Comparison of ENCODE assay signal across 17 cellular contexts in genomic region chr10:91621483-91622113, GRCh38.
"Had no signal": no experiment of that assay in that cellular context is flagged by ENCODE, and none has a peak within 500 bp of the region (broad histone marks: within the 10 kb centered on the region; RNA-seq: fewer than 3 reads in every experiment).

No MANE protein-coding gene starts in this region.

- DNase-seq: activated CD4-positive, alpha-beta T cell treated with anti-CD3 and anti-CD28 coated beads, Interleukin-2, amount 50 U/mL, for 4 hours; activated naive CD4-positive, alpha-beta T cell treated with Interleukin-2 at 50 U/mL for 16 hours; aorta; kidney glomerular epithelial cell; midbrain; naive B cell; stimulated activated CD4-positive, alpha-beta T cell treated with anti-CD3 and anti-CD28 coated beads, Interleukin-15, amount 100 ng/mL, for 24 hours; stimulated activated CD4-positive, alpha-beta T cell treated with anti-CD3 and anti-CD28 coated beads, Interleukin-4, amount 100 ng/mL, for 1 hour; stimulated activated naive B cell treated with anti-CD40 and anti-IgM and Interleukin-4, amounts not matched to agents 10 μg/mL and 1 μg/mL and 100 μg/mL, for 72 hours; tibial artery; uterus had no signal

- H3K4me3 ChIP-seq: neural progenitor cell, skin epidermis, tibial artery, uterus had no signal

- H3K9ac ChIP-seq: neural progenitor cell, parathyroid adenoma had no signal

- H2AFZ ChIP-seq: neural progenitor cell, parathyroid adenoma had no signal

- H3K4me1 ChIP-seq: neural progenitor cell, parathyroid adenoma, uterus had no signal

- H3K36me3 ChIP-seq: neural progenitor cell, uterus had no signal

- H3K27ac Mint-ChIP-seq: activated T-helper 17 cell treated with anti-CD3 and anti-CD28 coated beads, Interleukin-2, amount 50 U/mL, for 72 hours; naive B cell; neural progenitor cell; stimulated activated naive B cell treated with anti-CD40 and anti-IgM and Interleukin-4, amounts not matched to agents 10 μg/mL and 1 μg/mL and 100 μg/mL, for 72 hours had no signal

- H3K4me1 Mint-ChIP-seq: activated T-helper 17 cell treated with anti-CD3 and anti-CD28 coated beads, Interleukin-2, amount 50 U/mL, for 72 hours; naive B cell; neural progenitor cell; stimulated activated naive B cell treated with anti-CD40 and anti-IgM and Interleukin-4, amounts not matched to agents 10 μg/mL and 1 μg/mL and 100 μg/mL, for 72 hours had no signal

- ATAC-seq: activated CD4-positive, CD25-positive, alpha-beta regulatory T cell treated with anti-CD3 and anti-CD28 coated beads, Interleukin-2, amount 50 U/mL, for 24 hours; activated T-helper 17 cell treated with anti-CD3 and anti-CD28 coated beads, Interleukin-2, amount 50 U/mL, for 72 hours; stimulated activated naive B cell treated with anti-CD40 and anti-IgM and Interleukin-4, amounts not matched to agents 10 μg/mL and 1 μg/mL and 100 μg/mL, for 72 hours had no signal

- H3K79me2 ChIP-seq: parathyroid adenoma had no signal

- H3K27ac ChIP-seq: neural progenitor cell, parathyroid adenoma, skin epidermis, tibial artery, uterus had no signal

- H3K27me3 ChIP-seq: neural progenitor cell, tibial artery, uterus had no signal

- FAIRE-seq: endometrium had no signal

- H3K4me3 Mint-ChIP-seq: activated T-helper 17 cell treated with anti-CD3 and anti-CD28 coated beads, Interleukin-2, amount 50 U/mL, for 72 hours; neural progenitor cell; stimulated activated naive B cell treated with anti-CD40 and anti-IgM and Interleukin-4, amounts not matched to agents 10 μg/mL and 1 μg/mL and 100 μg/mL, for 72 hours had no signal

- H3K36me3 Mint-ChIP-seq: naive B cell had no signal

- H3K4me2 ChIP-seq: neural progenitor cell had no signal
